ENCODE assay signal across 8 cellular contexts in genomic region chr2:190881074-190881479, GRCh38. TPM values are rescaled to one million over a fixed set of nuclear protein-coding genes. Genes with fewer than 3 reads are reported as not detected.
DNase-seq lines count a peak whose midpoint lies in the region; ATAC-seq, FAIRE-seq and TF ChIP-seq lines count a peak whose summit lies in the region.

No MANE protein-coding gene starts in this region.

- no peak for FAIRE-seq in frontal cortex (lab: Jason Lieb, UNC)

- H3K4me3 ChIP-seq in body of pancreas (peak overlapping the region; percentile 67 to 83), right lobe of liver (peak overlapping the region; percentile 66 to 84 (median 66)), upper lobe of left lung (peak overlapping the region; percentile 52 to 97 (median 92))

- DNase-seq in D341Med (ENCODE audit: low spot score) = peak; percentile 59
- DNase-seq in body of pancreas = no peak
- no peak for DNase-seq in right lobe of liver
- no peak for DNase-seq in upper lobe of left lung
- no peak for DNase-seq in frontal cortex (ENCODE audit: low spot score in 2 of 2)
- DNase-seq in MV-4-11 (lab: John Stamatoyannopoulos, UW) = no peak
- no peak for DNase-seq in HuH-7.5 (ENCODE audit: low spot score)

- H3K4me1 ChIP-seq in body of pancreas (peaks cover 48% of the 10 kb centered on the region), right lobe of liver (no peaks in the 10 kb centered on the region), upper lobe of left lung (peaks cover 26 to 46% (median 39%) of the 10 kb centered on the region in 4 donors)

- TF ChIP-seq CTCF in body of pancreas (IDR thresholded peaks at IDR 0.05) = no peak
- no peak for TF ChIP-seq CTCF in right lobe of liver (IDR thresholded peaks at IDR 0.05)
- TF ChIP-seq CTCF in upper lobe of left lung (IDR thresholded peaks at IDR 0.05) = no peak

- H3K36me3 ChIP-seq in body of pancreas (replicated peaks in 1 of 2; ENCODE audit: insufficient read depth in 1 of 2, low read depth in 2 of 2) (no peaks in the 10 kb centered on the region), right lobe of liver (no peaks in the 10 kb centered on the region), upper lobe of left lung (no peaks in the 10 kb centered on the region)

- intact Hi-C loops in body of pancreas (cut with DNase I) (no loop called here), right lobe of liver (cut with DNase I) (no loop called here)

- no peaks in the 10 kb centered on the region for H3K27me3 ChIP-seq in body of pancreas
- H3K27me3 ChIP-seq in right lobe of liver = no peaks in the 10 kb centered on the region
- H3K27me3 ChIP-seq in upper lobe of left lung = no peaks in the 10 kb centered on the region

- peak overlapping the region; percentile 74 to 98 (median 97) for H3K27ac ChIP-seq in body of pancreas
- H3K27ac ChIP-seq in right lobe of liver = peak overlapping the region; percentile 73 to 92 (median 88)
- H3K27ac ChIP-seq in upper lobe of left lung = peak overlapping the region; percentile 93 to 98 (median 96)

- ATAC-seq in HG03097 (IDR thresholded peaks at IDR 0.05; ENCODE audit: low FRiP score, unreplicated experiment) = peak; percentile 1
- ATAC-seq in body of pancreas = peak; percentile 16
- ATAC-seq in right lobe of liver = peak; percentile 2 to 19 (median 8)
- peak in 1 of 2 donors; percentile 3 for ATAC-seq in upper lobe of left lung (ENCODE audit: low FRiP score in 2 of 2)

- H3K9me3 ChIP-seq in body of pancreas = no peaks in the 10 kb centered on the region
- no peaks in the 10 kb centered on the region for H3K9me3 ChIP-seq in right lobe of liver
- no peaks in the 10 kb centered on the region for H3K9me3 ChIP-seq in upper lobe of left lung

- TF ChIP-seq EP300 in upper lobe of left lung (IDR thresholded peaks at IDR 0.05) = no peak

- no peak for TF ChIP-seq POLR2A in body of pancreas (IDR thresholded peaks at IDR 0.05)
- TF ChIP-seq POLR2A in right lobe of liver (IDR thresholded peaks at IDR 0.05) = no peak
- TF ChIP-seq POLR2A in upper lobe of left lung (IDR thresholded peaks at IDR 0.05) = no peak

- 0 to 1% methylated on average over 1 to 26 of the region's 52 CpGs for WGBS in body of pancreas, 2 donors
- WGBS in right lobe of liver (ENCODE audit: insufficient coverage, low coverage, low lambda C conversion rate, missing lambda C conversion rate) = under 1% methylated on average over 16 of the region's 52 CpGs
- WGBS in upper lobe of left lung, 2 donors = 0 to 3% methylated on average over 1 to 6 of the region's 52 CpGs

RNA-seq across cellular contexts. Expression of gene GLS, which starts 0.5 kb away (rescaled TPM):
- total RNA-seq in body of pancreas (100 to 1,000 TPM in 1 of 2 donors, 10 to 100 TPM in 1; 86.0 to 102 TPM), right lobe of liver (10 to 100 TPM in 5 of 6 experiments, 1 to 10 TPM in 1; 6.6 to 25.0 (median 16.9) TPM), upper lobe of left lung (100 to 1,000 TPM; 126 to 401 (median 189) TPM), frontal cortex (192 TPM)
